In genomic region chr22:49305215-49305965, GRCh38 we compare ENCODE assay signal across 7 cellular contexts.
DNase-seq lines count a peak whose midpoint lies in the region; ATAC-seq and TF ChIP-seq lines count a peak whose summit lies in the region.

No MANE protein-coding gene starts in this region.

- H4K8ac ChIP-seq in mesenchymal stem cell (ENCODE audit: low read length) = no peak overlapping the region

- no peak overlapping the region for H3K4ac ChIP-seq in mesenchymal stem cell (ENCODE audit: low read depth in 1 of 2, low read length in 2 of 2)

- DNase-seq in GM12865 (ENCODE audit: low read depth) (no peak), NCI-H1105 (lab: John Stamatoyannopoulos, UW) (peak; percentile 20), esophagus squamous epithelium (lab: John Stamatoyannopoulos, UW) (no peak), nucleus accumbens (lab: John Stamatoyannopoulos, UW) (peak in 49 of 56 donors; percentile 5 to 82 (median 50)), suprapubic skin (ENCODE audit: low spot score in 2 of 2) (peak; percentile 73 to 82), mesenchymal stem cell (no peak)
- peak; percentile 64 for DNase-seq in activated CD8-positive, alpha-beta T cell treated with anti-CD3 and anti-CD28 coated beads, Interleukin-2, amount 10 ng/mL, durations not matched to agents 7 days and 5 days

- no peaks in the 10 kb centered on the region for H3K79me1 ChIP-seq in mesenchymal stem cell (replicated peaks; ENCODE audit: low read length, poor library complexity, severe bottlenecking)

- no peaks in the 10 kb centered on the region for H3K4me1 Mint-ChIP-seq in activated CD8-positive, alpha-beta T cell treated with anti-CD3 and anti-CD28 coated beads, Interleukin-2, amount 10 ng/mL, durations not matched to agents 7 days and 5 days (ENCODE audit: low read depth)

- intact Hi-C loops in esophagus squamous epithelium (cut with DNase I) = no loop called here

- CTCF ChIA-PET in activated CD8-positive, alpha-beta T cell treated with anti-CD3 and anti-CD28 coated beads, Interleukin-2, amount 10 ng/mL, durations not matched to agents 7 days and 5 days (lab: Charles Lee) = interaction anchor here (0.8 to 1.5 kb wide), 5 partner anchors 10 to 259 kb away, joined by 3 to 14 read pairs (median 3); no protein-coding TSS in a partner anchor

- 35 to 46% methylated on average over 2 to 4 of the region's 20 CpGs for WGBS in esophagus squamous epithelium, 2 donors
- 53% methylated on average over 3 of the region's 20 CpGs for WGBS in suprapubic skin
- 19% methylated on average over 20 of the region's 20 CpGs for WGBS in mesenchymal stem cell

- no peak overlapping the region for H4K91ac ChIP-seq in mesenchymal stem cell (ENCODE audit: low read length)

- no peaks in the 10 kb centered on the region for H3K9me3 Mint-ChIP-seq in activated CD8-positive, alpha-beta T cell treated with anti-CD3 and anti-CD28 coated beads, Interleukin-2, amount 10 ng/mL, durations not matched to agents 7 days and 5 days (ENCODE audit: insufficient read depth)

- H3K4me3 ChIP-seq in GM12865 (ENCODE audit: low read depth, low read length) (no peak overlapping the region), esophagus squamous epithelium (no peak overlapping the region), suprapubic skin (no peak overlapping the region), mesenchymal stem cell (ENCODE audit: insufficient read depth in 1 of 2, low read depth in 1 of 2, low read length in 2 of 2) (no peak overlapping the region)

- POLR2A ChIA-PET in activated CD8-positive, alpha-beta T cell treated with anti-CD3 and anti-CD28 coated beads, Interleukin-2, amount 10 ng/mL, durations not matched to agents 7 days and 5 days (lab: Charles Lee) = no interaction called here

- ATAC-seq in activated CD8-positive, alpha-beta T cell treated with anti-CD3 and anti-CD28 coated beads, Interleukin-2, amount 10 ng/mL, durations not matched to agents 7 days and 5 days = peak; percentile 80

- H3K36me3 ChIP-seq in esophagus squamous epithelium (no peaks in the 10 kb centered on the region), suprapubic skin (no peaks in the 10 kb centered on the region), mesenchymal stem cell (ENCODE audit: control insufficient read depth in 1 of 2, insufficient read depth in 2 of 2, low read depth in 1 of 2, low read length in 2 of 2) (no peaks in the 10 kb centered on the region)

- no peak overlapping the region for H3K27ac ChIP-seq in esophagus squamous epithelium
- H3K27ac ChIP-seq in suprapubic skin = no peak overlapping the region
- H3K27ac ChIP-seq in mesenchymal stem cell (ENCODE audit: low read length, poor library complexity, severe bottlenecking) = no peak overlapping the region

- no peak overlapping the region for H2BK120ac ChIP-seq in mesenchymal stem cell (ENCODE audit: low read depth, low read length)

- TF ChIP-seq POLR2A in esophagus squamous epithelium (IDR thresholded peaks at IDR 0.05) (no peak), suprapubic skin (IDR thresholded peaks at IDR 0.05) (no peak)

- H3K4me3 Mint-ChIP-seq in activated CD8-positive, alpha-beta T cell treated with anti-CD3 and anti-CD28 coated beads, Interleukin-2, amount 10 ng/mL, durations not matched to agents 7 days and 5 days = no peak overlapping the region

- no peak overlapping the region for H2AFZ ChIP-seq in mesenchymal stem cell (ENCODE audit: low read depth, low read length)

- H3K18ac ChIP-seq in mesenchymal stem cell (ENCODE audit: low read depth in 1 of 2, low read length in 2 of 2) = no peak overlapping the region

- H3K9ac ChIP-seq in mesenchymal stem cell (ENCODE audit: low read length) = no peak overlapping the region

- H3K23ac ChIP-seq in mesenchymal stem cell (ENCODE audit: low read length in 2 of 2) = no peak overlapping the region

- no peak overlapping the region for H2BK12ac ChIP-seq in mesenchymal stem cell (ENCODE audit: low read length in 2 of 2)

- H3K27me3 ChIP-seq in esophagus squamous epithelium (peaks cover 0 to 60% (median 0%) of the 10 kb centered on the region in 4 donors), suprapubic skin (peaks cover 54% of the 10 kb centered on the region), mesenchymal stem cell (ENCODE audit: control insufficient read depth in 1 of 2, insufficient read depth in 1 of 2, low read length in 2 of 2) (peaks cover 0 to 27% of the 10 kb centered on the region in 2 experiments)

- TF ChIP-seq EP300 in suprapubic skin (IDR thresholded peaks at IDR 0.05) = no peak

- no peaks in the 10 kb centered on the region for H3K36me3 Mint-ChIP-seq in activated CD8-positive, alpha-beta T cell treated with anti-CD3 and anti-CD28 coated beads, Interleukin-2, amount 10 ng/mL, durations not matched to agents 7 days and 5 days (ENCODE audit: low read depth)

- no peak overlapping the region for H2BK5ac ChIP-seq in mesenchymal stem cell (ENCODE audit: low read depth, low read length, poor library complexity, severe bottlenecking)

- TF ChIP-seq CTCF in GM12865 (IDR thresholded peaks at IDR 0.05; ENCODE audit: insufficient read depth, low read depth, low read length, missing control alignments) = peak; percentile 8
- peak; percentile 48 to 86 (median 79) for TF ChIP-seq CTCF in esophagus squamous epithelium (IDR thresholded peaks at IDR 0.05)
- peak; percentile 89 to 92 for TF ChIP-seq CTCF in suprapubic skin (IDR thresholded peaks at IDR 0.05)

- no peak overlapping the region for H3K27ac Mint-ChIP-seq in activated CD8-positive, alpha-beta T cell treated with anti-CD3 and anti-CD28 coated beads, Interleukin-2, amount 10 ng/mL, durations not matched to agents 7 days and 5 days

- no peak overlapping the region for H3K14ac ChIP-seq in mesenchymal stem cell (ENCODE audit: low read length in 2 of 2)

- H3K9me3 ChIP-seq in esophagus squamous epithelium = no peaks in the 10 kb centered on the region
- no peaks in the 10 kb centered on the region for H3K9me3 ChIP-seq in suprapubic skin
- no peaks in the 10 kb centered on the region for H3K9me3 ChIP-seq in mesenchymal stem cell (ENCODE audit: control insufficient read depth, low read length)

- peaks cover 2% of the 10 kb centered on the region for H3K27me3 Mint-ChIP-seq in activated CD8-positive, alpha-beta T cell treated with anti-CD3 and anti-CD28 coated beads, Interleukin-2, amount 10 ng/mL, durations not matched to agents 7 days and 5 days (ENCODE audit: low read depth)

- peaks cover 0 to 4% (median 0%) of the 10 kb centered on the region in 3 donors for H3K4me1 ChIP-seq in esophagus squamous epithelium
- H3K4me1 ChIP-seq in suprapubic skin = peaks cover 3% of the 10 kb centered on the region
- H3K4me1 ChIP-seq in mesenchymal stem cell (ENCODE audit: control insufficient read depth, insufficient read depth, low read depth, low read length) = peaks cover 4% of the 10 kb centered on the region

- no peak overlapping the region for H2AK5ac ChIP-seq in mesenchymal stem cell (ENCODE audit: low read length, severe bottlenecking)

- no peak overlapping the region for H3K4me2 ChIP-seq in mesenchymal stem cell (ENCODE audit: low read length, poor library complexity, severe bottlenecking)

- H2BK15ac ChIP-seq in mesenchymal stem cell (ENCODE audit: low read depth, poor library complexity, severe bottlenecking) = no peak overlapping the region

Comparison
In these comparisons a context has a peak if more than half of its experiments do, and no peak if none do; other contexts are left out.
1. DNase-seq: peak in NCI-H1105 (single experiment), activated CD8-positive, alpha-beta T cell treated with anti-CD3 and anti-CD28 coated beads, Interleukin-2, amount 10 ng/mL, durations not matched to agents 7 days and 5 days (single experiment), nucleus accumbens (49 of 56) and suprapubic skin (2 of 2); none in GM12865 (single experiment), esophagus squamous epithelium (single experiment) and mesenchymal stem cell (single experiment).
2. CTCF ChIP-seq: peak in every context shown above with its lines; median percentile 90 in suprapubic skin; 79 in esophagus squamous epithelium; 8 in GM12865.